1 cellular context compared by ENCODE assay signal in the genomic region with DNA sequence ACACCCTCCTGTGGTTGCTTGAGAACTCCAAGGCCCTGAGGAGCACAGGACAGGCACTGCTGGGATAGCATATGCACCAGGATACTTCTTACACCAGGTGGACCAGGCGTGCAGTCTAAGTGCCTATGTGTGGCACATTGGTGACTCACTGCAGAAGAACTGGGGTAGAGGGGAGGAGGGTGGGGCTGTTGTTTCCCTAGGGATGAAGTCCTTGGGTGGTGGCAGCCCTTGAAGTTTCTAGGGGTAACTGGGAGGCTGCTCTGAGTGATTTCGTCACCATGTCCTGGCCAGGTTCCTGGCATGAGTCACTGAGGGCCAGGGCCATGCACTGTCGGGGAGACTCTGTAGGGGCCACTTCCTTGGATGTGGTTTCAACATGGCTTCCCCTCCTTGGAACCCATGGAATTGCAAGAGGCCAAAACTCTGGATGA.
TF ChIP-seq lines count a peak whose summit lies in the region.

No MANE protein-coding gene starts in this region.

TF ChIP-seq in HCT116, 20 proteins besides CTCF, POLR2A, EP300 and RAD21 (continued from another document):
- TF ChIP-seq REST (IDR thresholded peaks at IDR 0.05; ENCODE audit: low read depth) (no peak), CBX3 (IDR thresholded peaks at IDR 0.05; ENCODE audit: low read depth) (peak; percentile 97)
